Comparison of ENCODE assay signal across 22 cellular contexts in genomic region chr13:72151241-72151640, GRCh38.
A peak's percentile ranks its signal among the peaks of the same experiment; 100 is the strongest.
DNase-seq lines count a peak whose midpoint lies in the region; FAIRE-seq and TF ChIP-seq lines count a peak whose summit lies in the region.
"Had no signal": no experiment of that assay in that cellular context is flagged by ENCODE, and none has a peak within 500 bp of the region (broad histone marks: within the 10 kb centered on the region; RNA-seq: fewer than 3 reads in every experiment).

No MANE protein-coding gene starts in this region.

- H3K36me3 Mint-ChIP-seq in type B pancreatic cell: no peaks in the 10 kb centered on the region
- H3K36me3 Mint-ChIP-seq: activated naive CD8-positive, alpha-beta T cell had no signal

- no peak overlapping the region for H3K4me3 ChIP-seq in bronchial epithelial cell (ENCODE audit: low read depth, low read length)
- no peak overlapping the region for H3K4me3 ChIP-seq in keratinocyte (ENCODE audit: control insufficient read depth in 2 of 3, extremely low read depth in 1 of 3, insufficient read depth in 2 of 3, low read depth in 1 of 3, low read length in 3 of 3)
- H3K4me3 ChIP-seq: HAP-1, upper lobe of right lung had no signal

- peak overlapping the region; percentile 14 for H2AFZ ChIP-seq in keratinocyte (ENCODE audit: control insufficient read depth, low read length)

- H3K27me3 ChIP-seq in bronchial epithelial cell (ENCODE audit: control insufficient read depth, insufficient read depth, low read length): no peaks in the 10 kb centered on the region
- H3K27me3 ChIP-seq in keratinocyte (ENCODE audit: control insufficient read depth, extremely low read depth, insufficient read depth, low read length): no peaks in the 10 kb centered on the region
- H3K27me3 ChIP-seq: upper lobe of right lung had no signal

- H3K9me3 Mint-ChIP-seq in type B pancreatic cell: no peaks in the 10 kb centered on the region
- H3K9me3 Mint-ChIP-seq: activated T-cell treated with anti-CD3 and anti-CD28 coated beads, Interleukin-2, amount 50 U/mL, for 24 hours had no signal

- dilution Hi-C loops in keratinocyte (cut with MboI; ENCODE audit: extremely low pct_ligation_motif_present, low sequenced_read_pairs): no loop called here

- no peak overlapping the region for H3K27ac Mint-ChIP-seq in type B pancreatic cell
- H3K27ac Mint-ChIP-seq: activated naive CD8-positive, alpha-beta T cell; activated T-cell treated with anti-CD3 and anti-CD28 coated beads, Interleukin-2, amount 50 U/mL, for 24 hours; stimulated activated naive CD8-positive, alpha-beta T cell treated with anti-CD3 and anti-CD28 coated beads, Interleukin-15, Interleukin-2, amounts not matched to agents 100 ng/mL and 50 ng/mL, for 24 hours had no signal

- no peak overlapping the region for H3K4me3 Mint-ChIP-seq in type B pancreatic cell
- H3K4me3 Mint-ChIP-seq: activated naive CD8-positive, alpha-beta T cell; activated T-cell treated with anti-CD3 and anti-CD28 coated beads, Interleukin-2, amount 50 U/mL, for 24 hours; central memory CD8-positive, alpha-beta T cell; neural crest cell; stimulated activated naive CD8-positive, alpha-beta T cell treated with anti-CD3 and anti-CD28 coated beads, Interleukin-15, Interleukin-2, amounts not matched to agents 100 ng/mL and 50 ng/mL, for 24 hours had no signal

- H3K9me3 ChIP-seq in keratinocyte (ENCODE audit: control insufficient read depth, low read depth, low read length): no peaks in the 10 kb centered on the region
- H3K9me3 ChIP-seq: HAP-1, upper lobe of right lung had no signal

- peak overlapping the region; percentile 28 for H3K4me2 ChIP-seq in keratinocyte (ENCODE audit: control insufficient read depth, extremely low read depth, insufficient read depth, low read depth, low read length)

- H3K27me3 Mint-ChIP-seq in type B pancreatic cell: no peaks in the 10 kb centered on the region
- H3K27me3 Mint-ChIP-seq: activated naive CD8-positive, alpha-beta T cell; activated T-cell treated with anti-CD3 and anti-CD28 coated beads, Interleukin-2, amount 50 U/mL, for 24 hours; central memory CD8-positive, alpha-beta T cell; stimulated activated naive CD8-positive, alpha-beta T cell treated with anti-CD3 and anti-CD28 coated beads, Interleukin-15, Interleukin-2, amounts not matched to agents 100 ng/mL and 50 ng/mL, for 24 hours had no signal

- H3K4me1 ChIP-seq in keratinocyte (ENCODE audit: control insufficient read depth, extremely low read depth, insufficient read depth, low read length): peaks cover 7% of the 10 kb centered on the region
- H3K4me1 ChIP-seq: HAP-1, upper lobe of right lung had no signal

- no peaks in the 10 kb centered on the region for H3K4me1 Mint-ChIP-seq in type B pancreatic cell (ENCODE audit: unreplicated experiment)
- H3K4me1 Mint-ChIP-seq: central memory CD8-positive, alpha-beta T cell had no signal

- H3K36me3 ChIP-seq in bronchial epithelial cell (ENCODE audit: control insufficient read depth, insufficient read depth, low read length) (no peaks in the 10 kb centered on the region), keratinocyte (ENCODE audit: control insufficient read depth in 2 of 2, extremely low read depth in 1 of 2, insufficient read depth in 2 of 2, low read length in 2 of 2) (no peaks in the 10 kb centered on the region)
- H3K36me3 ChIP-seq: HAP-1, upper lobe of right lung had no signal

- no peak for FAIRE-seq in bronchial epithelial cell (lab: Jason Lieb, UNC)
- FAIRE-seq in keratinocyte (lab: Jason Lieb, UNC): peak; percentile 79
- FAIRE-seq: islet of Langerhans had no signal

- H3K27ac ChIP-seq in keratinocyte (ENCODE audit: control insufficient read depth, insufficient read depth, low read length): no peak overlapping the region
- H3K27ac ChIP-seq: upper lobe of right lung had no signal

- H3K9ac ChIP-seq in keratinocyte (ENCODE audit: control insufficient read depth, extremely low read depth, insufficient read depth, low read length): no peak overlapping the region

- no peaks in the 10 kb centered on the region for H3K79me2 ChIP-seq in keratinocyte (ENCODE audit: control insufficient read depth, insufficient read depth, low read length)

- no peaks in the 10 kb centered on the region for H3K9me1 ChIP-seq in keratinocyte (ENCODE audit: control insufficient read depth, extremely low read depth, insufficient read depth, low read length)

- H4K20me1 ChIP-seq in keratinocyte (ENCODE audit: control insufficient read depth, extremely low read depth, insufficient read depth, low read length): no peaks in the 10 kb centered on the region

- no peak for TF ChIP-seq CTCF in bronchial epithelial cell (IDR thresholded peaks at IDR 0.05; ENCODE audit: insufficient read depth, low read length, severe bottlenecking)
- TF ChIP-seq CTCF in keratinocyte (optimal IDR thresholded peaks at IDR 0.05 in 1 of 3, IDR thresholded peaks at IDR 0.05 in 1 of 3, conservative IDR thresholded peaks at IDR 0.05 in 1 of 3; ENCODE audit: extremely low read depth in 1 of 3, insufficient read depth in 2 of 3, low read length in 3 of 3): no peak
- no peak for TF ChIP-seq CTCF in type B pancreatic cell (conservative IDR thresholded peaks at IDR 0.05)

- DNase-seq in AG08395 (ENCODE audit: low spot score) (peak; percentile 63), M059J (ENCODE audit: low read depth) (peak; percentile 24), bronchial epithelial cell (ENCODE audit: low read depth) (peak; percentile 68), keratinocyte (ENCODE audit: low read depth, low spot score) (peak; percentile 50), type B pancreatic cell (ENCODE audit: extremely low spot score, unreplicated experiment) (no peak), SIG-M5 (lab: John Stamatoyannopoulos, UW) (no peak), NCI-H1436 (lab: John Stamatoyannopoulos, UW) (no peak), NCI-H187 treated with DMSO at 0.1 percent for 48 hours (lab: John Stamatoyannopoulos, UW) (no peak)
- DNase-seq: activated CD4-positive, alpha-beta T cell treated with anti-CD3 and anti-CD28 coated beads, Interleukin-2, amount 50 U/mL, for 1 hour; activated T-cell treated with anti-CD3 and anti-CD28 coated beads, Interleukin-2, amount 50 U/mL, for 24 hours; Calu3; mesendoderm; NCI-H1694; NCI-H524; OCI-M1; upper lobe of right lung had no signal

Comparison
In these comparisons a context has a peak if more than half of its experiments do, and no peak if none do; other contexts are left out.
1. DNase-seq: peak in AG08395 (single experiment), M059J (single experiment), bronchial epithelial cell (single experiment) and keratinocyte (single experiment); none in type B pancreatic cell (single experiment), SIG-M5 (single experiment), NCI-H1436 (single experiment) and NCI-H187 treated with DMSO at 0.1 percent for 48 hours (single experiment).